1 cellular context compared by ENCODE assay signal in genomic region chr2:170394988-170395387, GRCh38.
TF ChIP-seq lines count a peak whose summit lies in the region.

No MANE protein-coding gene starts in this region.

TF ChIP-seq in GM23338, 12 proteins besides CTCF, POLR2A, EP300 and RAD21 (continued from another document):
- TF ChIP-seq, protein P1, sequence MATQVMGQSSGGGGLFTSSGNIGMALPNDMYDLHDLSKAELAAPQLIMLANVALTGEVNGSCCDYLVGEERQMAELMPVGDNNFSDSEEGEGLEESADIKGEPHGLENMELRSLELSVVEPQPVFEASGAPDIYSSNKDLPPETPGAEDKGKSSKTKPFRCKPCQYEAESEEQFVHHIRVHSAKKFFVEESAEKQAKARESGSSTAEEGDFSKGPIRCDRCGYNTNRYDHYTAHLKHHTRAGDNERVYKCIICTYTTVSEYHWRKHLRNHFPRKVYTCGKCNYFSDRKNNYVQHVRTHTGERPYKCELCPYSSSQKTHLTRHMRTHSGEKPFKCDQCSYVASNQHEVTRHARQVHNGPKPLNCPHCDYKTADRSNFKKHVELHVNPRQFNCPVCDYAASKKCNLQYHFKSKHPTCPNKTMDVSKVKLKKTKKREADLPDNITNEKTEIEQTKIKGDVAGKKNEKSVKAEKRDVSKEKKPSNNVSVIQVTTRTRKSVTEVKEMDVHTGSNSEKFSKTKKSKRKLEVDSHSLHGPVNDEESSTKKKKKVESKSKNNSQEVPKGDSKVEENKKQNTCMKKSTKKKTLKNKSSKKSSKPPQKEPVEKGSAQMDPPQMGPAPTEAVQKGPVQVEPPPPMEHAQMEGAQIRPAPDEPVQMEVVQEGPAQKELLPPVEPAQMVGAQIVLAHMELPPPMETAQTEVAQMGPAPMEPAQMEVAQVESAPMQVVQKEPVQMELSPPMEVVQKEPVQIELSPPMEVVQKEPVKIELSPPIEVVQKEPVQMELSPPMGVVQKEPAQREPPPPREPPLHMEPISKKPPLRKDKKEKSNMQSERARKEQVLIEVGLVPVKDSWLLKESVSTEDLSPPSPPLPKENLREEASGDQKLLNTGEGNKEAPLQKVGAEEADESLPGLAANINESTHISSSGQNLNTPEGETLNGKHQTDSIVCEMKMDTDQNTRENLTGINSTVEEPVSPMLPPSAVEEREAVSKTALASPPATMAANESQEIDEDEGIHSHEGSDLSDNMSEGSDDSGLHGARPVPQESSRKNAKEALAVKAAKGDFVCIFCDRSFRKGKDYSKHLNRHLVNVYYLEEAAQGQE (IDR thresholded peaks at IDR 0.05; ENCODE audit: unreplicated experiment) = no peak
- TF ChIP-seq JUNB (IDR thresholded peaks at IDR 0.05; ENCODE audit: unreplicated experiment) (no peak), STAT1 (IDR thresholded peaks at IDR 0.05; ENCODE audit: unreplicated experiment) (no peak), NANOG (IDR thresholded peaks at IDR 0.05; ENCODE audit: borderline replicate concordance) (no peak)
